30 cellular contexts compared by ENCODE assay signal in genomic region chr2:3601561-3602271, GRCh38. TPM values are rescaled to one million over a fixed set of nuclear protein-coding genes. Genes with fewer than 3 reads are reported as not detected.
"Had no signal": no experiment of that assay in that cellular context is flagged by ENCODE, and none has a peak within 500 bp of the region (broad histone marks: within the 10 kb centered on the region; RNA-seq: fewer than 3 reads in every experiment).

No MANE protein-coding gene starts in this region.

- H3K9me3 Mint-ChIP-seq: activated CD4-positive, alpha-beta memory T cell treated with anti-CD3 and anti-CD28 coated beads, Interleukin-2, amount 10 ng/mL, durations not matched to agents 7 days and 5 days; activated T-helper 1 cell treated with anti-CD3 and anti-CD28 coated beads, Interleukin-12 subunit alpha, Interleukin-12 subunit beta, Interleukin-2, Interleukin-4 antibody, amounts not matched to agents 30 ng/mL and 10 ng/mL and 1 ng/mL, durations not matched to agents 14 hours and 24 hours and 36 hours; effector memory CD8-positive, alpha-beta T cell; nephron; T-helper 1 cell treated with Interleukin-12 subunit alpha and Interleukin-12 subunit beta and Interleukin-4 antibody, amounts not matched to agents 30 μg/mL and 1 μg/mL, for 36 hours had no signal

- H3K9me3 ChIP-seq: body of pancreas, sigmoid colon, uterus had no signal

- H3K36me3 ChIP-seq: cardiac muscle cell, sigmoid colon, uterus had no signal

- H3K4me3 Mint-ChIP-seq: activated CD4-positive, alpha-beta memory T cell treated with anti-CD3 and anti-CD28 coated beads, Interleukin-2, amount 10 ng/mL, durations not matched to agents 7 days and 5 days; activated T-helper 1 cell treated with anti-CD3 and anti-CD28 coated beads, Interleukin-12 subunit alpha, Interleukin-12 subunit beta, Interleukin-2, Interleukin-4 antibody, amounts not matched to agents 30 ng/mL and 10 ng/mL and 1 ng/mL, durations not matched to agents 14 hours and 24 hours and 36 hours; effector memory CD8-positive, alpha-beta T cell; nephron; stimulated activated naive B cell treated with anti-CD40 and anti-IgM and Interleukin-4, amounts not matched to agents 10 μg/mL and 1 μg/mL and 100 μg/mL, for 72 hours; T-helper 1 cell treated with Interleukin-12 subunit alpha and Interleukin-12 subunit beta and Interleukin-4 antibody, amounts not matched to agents 30 μg/mL and 1 μg/mL, for 36 hours had no signal

- H3K27ac Mint-ChIP-seq: activated CD4-positive, alpha-beta memory T cell treated with anti-CD3 and anti-CD28 coated beads, Interleukin-2, amount 10 ng/mL, durations not matched to agents 7 days and 5 days; activated T-helper 1 cell treated with anti-CD3 and anti-CD28 coated beads, Interleukin-12 subunit alpha, Interleukin-12 subunit beta, Interleukin-2, Interleukin-4 antibody, amounts not matched to agents 30 ng/mL and 10 ng/mL and 1 ng/mL, durations not matched to agents 14 hours and 24 hours and 36 hours; effector memory CD8-positive, alpha-beta T cell; stimulated activated naive B cell treated with anti-CD40 and anti-IgM and Interleukin-4, amounts not matched to agents 10 μg/mL and 1 μg/mL and 100 μg/mL, for 72 hours; T-helper 1 cell treated with Interleukin-12 subunit alpha and Interleukin-12 subunit beta and Interleukin-4 antibody, amounts not matched to agents 30 μg/mL and 1 μg/mL, for 36 hours had no signal

- H3K27ac ChIP-seq: body of pancreas, cardiac muscle cell, sigmoid colon, uterus had no signal

- DNase-seq: activated CD4-positive, alpha-beta memory T cell treated with anti-CD3 and anti-CD28 coated beads, Interleukin-2, amount 10 ng/mL, durations not matched to agents 7 days and 5 days; activated CD4-positive, alpha-beta T cell treated with anti-CD3 and anti-CD28 coated beads for 48 hours; activated gamma-delta T cell; activated naive CD4-positive, alpha-beta T cell treated with anti-CD3 and anti-CD28 coated beads, Interleukin-2, amount 50 U/mL, for 16 hours; anterior cingulate cortex; body of pancreas; effector memory CD8-positive, alpha-beta T cell; foreskin melanocyte; glutamatergic neuron; hypothalamus; left colon; mammary epithelial cell; nucleus accumbens; stimulated activated CD4-positive, alpha-beta T cell treated with anti-CD3 and anti-CD28 coated beads, Interleukin-2, amount 100 ng/mL, for 48 hours; stimulated activated CD8-positive, alpha-beta memory T cell treated with anti-CD3 and anti-CD28 coated beads, Interleukin-4, amount 100 ng/mL, for 48 hours; stimulated activated naive B cell treated with anti-CD40 and anti-IgM and Interleukin-4, amounts not matched to agents 10 μg/mL and 1 μg/mL and 100 μg/mL, for 72 hours; trophoblast cell; uterus had no signal

- H3K4me1 ChIP-seq: uterus had no signal

- H3K4me1 Mint-ChIP-seq: nephron had no signal

- H3K4me3 ChIP-seq: body of pancreas, cardiac muscle cell, sigmoid colon, smooth muscle cell, uterus had no signal

- H3K27me3 ChIP-seq: body of pancreas, cardiac muscle cell, sigmoid colon, uterus had no signal

- ATAC-seq: body of pancreas; effector memory CD8-positive, alpha-beta T cell; esophagus mucosa; left colon; stimulated activated naive B cell treated with anti-CD40 and anti-IgM and Interleukin-4, amounts not matched to agents 10 μg/mL and 1 μg/mL and 100 μg/mL, for 72 hours had no signal

RNA-seq across cellular contexts. Expression of gene COLEC11, which starts 6.8 kb away (rescaled TPM):
- total RNA-seq: activated CD4-positive, alpha-beta memory T cell treated with anti-CD3 and anti-CD28 coated beads, Interleukin-2, amount 10 ng/mL, durations not matched to agents 7 days and 5 days; activated T-helper 1 cell treated with anti-CD3 and anti-CD28 coated beads, Interleukin-12 subunit alpha, Interleukin-12 subunit beta, Interleukin-2, Interleukin-4 antibody, amounts not matched to agents 30 ng/mL and 10 ng/mL and 1 ng/mL, durations not matched to agents 14 hours and 24 hours and 36 hours; endothelial cell of umbilical vein; esophagus mucosa; mammary epithelial cell; myocyte; renal cortical epithelial cell had no signal
- polyA plus RNA-seq: mammary epithelial cell had no signal

RNA-seq across cellular contexts. Expression of gene ALLC, which starts 56.3 kb away (rescaled TPM):
- total RNA-seq: activated CD4-positive, alpha-beta memory T cell treated with anti-CD3 and anti-CD28 coated beads, Interleukin-2, amount 10 ng/mL, durations not matched to agents 7 days and 5 days; activated T-helper 1 cell treated with anti-CD3 and anti-CD28 coated beads, Interleukin-12 subunit alpha, Interleukin-12 subunit beta, Interleukin-2, Interleukin-4 antibody, amounts not matched to agents 30 ng/mL and 10 ng/mL and 1 ng/mL, durations not matched to agents 14 hours and 24 hours and 36 hours; body of pancreas; cardiac muscle cell; dermis microvascular lymphatic vessel endothelial cell; endothelial cell of umbilical vein; esophagus mucosa; left colon; mammary epithelial cell; myocyte; renal cortical epithelial cell; sigmoid colon; smooth muscle cell; temporal lobe; uterus had no signal
- polyA plus RNA-seq: cardiac muscle cell, endothelial cell of umbilical vein, mammary epithelial cell, sigmoid colon, smooth muscle cell had no signal
